In the genomic region with DNA sequence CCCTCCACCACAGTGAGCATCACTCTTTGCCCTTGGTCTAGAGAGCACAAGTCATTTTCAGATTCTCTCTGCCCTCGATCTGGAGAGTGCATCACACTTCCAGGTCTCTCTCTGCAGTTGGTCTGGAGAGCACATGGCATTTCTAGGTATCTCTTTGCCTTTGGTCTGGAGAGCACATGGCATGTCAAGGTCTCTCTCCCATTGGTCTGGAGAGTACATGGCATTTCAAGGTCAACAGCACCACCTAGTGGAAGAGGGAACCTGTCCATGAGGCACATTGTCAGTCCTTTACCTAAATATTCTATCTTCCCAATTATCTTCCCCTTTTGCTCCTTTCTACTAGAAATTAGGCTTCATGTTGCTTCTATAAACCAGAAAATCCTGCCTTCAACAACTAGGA, we compare ENCODE assay signal across 9 cellular contexts.
A peak's percentile ranks its signal among the peaks of the same experiment; 100 is the strongest.
DNase-seq lines count a peak whose midpoint lies in the region; ATAC-seq and TF ChIP-seq lines count a peak whose summit lies in the region.
"Had no signal": no experiment of that assay in that cellular context is flagged by ENCODE, and none has a peak within 500 bp of the region (broad histone marks: within the 10 kb centered on the region; RNA-seq: fewer than 3 reads in every experiment).

No MANE protein-coding gene starts in this region.

- H3K27me3 ChIP-seq in KMS-11 (ENCODE audit: insufficient read depth, low read depth) = no peaks in the 10 kb centered on the region

- no peak overlapping the region for H3K27ac Mint-ChIP-seq in WTC11
- H3K27ac Mint-ChIP-seq: activated naive CD8-positive, alpha-beta T cell treated with anti-CD3 and anti-CD28 coated beads, Interleukin-2, amount 10 ng/mL, durations not matched to agents 7 days and 5 days had no signal

- peak; percentile 0 for DNase-seq in NOMO-1 treated with DMSO at 0.1 percent for 48 hours (lab: John Stamatoyannopoulos, UW; ENCODE audit: unreplicated experiment)
- no peak for DNase-seq in NOMO-1 treated with dmso at 0.1 percent for 144 hours (lab: John Stamatoyannopoulos, UW; ENCODE audit: unreplicated experiment)
- peak; percentile 61 for DNase-seq in WTC11 (ENCODE audit: low spot score)
- DNase-seq in medulla oblongata (ENCODE audit: extremely low spot score) = peak; percentile 33
- DNase-seq in superior temporal gyrus (ENCODE audit: extremely low spot score) = no peak
- DNase-seq: activated naive CD8-positive, alpha-beta T cell treated with anti-CD3 and anti-CD28 coated beads, Interleukin-2, amount 10 ng/mL, durations not matched to agents 7 days and 5 days had no signal

- H3K27me3 Mint-ChIP-seq in WTC11 (ENCODE audit: low read depth) = peaks cover 22% of the 10 kb centered on the region
- H3K27me3 Mint-ChIP-seq: activated naive CD8-positive, alpha-beta T cell treated with anti-CD3 and anti-CD28 coated beads, Interleukin-2, amount 10 ng/mL, durations not matched to agents 7 days and 5 days had no signal

- H3K79me2 ChIP-seq in KMS-11 (ENCODE audit: insufficient read depth, low read depth) = no peaks in the 10 kb centered on the region

- H3K4me1 ChIP-seq in KMS-11 (ENCODE audit: low read depth, poor library complexity, severe bottlenecking) = no peaks in the 10 kb centered on the region

- peaks cover 31% of the 10 kb centered on the region for H3K36me3 Mint-ChIP-seq in WTC11
- H3K36me3 Mint-ChIP-seq: activated naive CD8-positive, alpha-beta T cell treated with anti-CD3 and anti-CD28 coated beads, Interleukin-2, amount 10 ng/mL, durations not matched to agents 7 days and 5 days had no signal

- no peaks in the 10 kb centered on the region for H3K36me3 ChIP-seq in KMS-11 (ENCODE audit: insufficient read depth)

- 0 out of 2 replicates have a peak overlapping the region, but pooled peaks have one; percentile 21 for H2AFZ ChIP-seq in KMS-11 (ENCODE audit: low read depth)

- peaks cover 44% of the 10 kb centered on the region for H3K9me3 Mint-ChIP-seq in WTC11

- H3K9ac ChIP-seq in KMS-11 = no peak overlapping the region

- peak; percentile 57 for TF ChIP-seq CTCF in KMS-11 (conservative IDR thresholded peaks at IDR 0.05; ENCODE audit: low read depth, low read length)
- TF ChIP-seq CTCF in WTC11 (IDR thresholded peaks at IDR 0.05) = peak; percentile 60

- no peak overlapping the region for H3K27ac ChIP-seq in KMS-11

- no peaks in the 10 kb centered on the region for H4K20me1 ChIP-seq in KMS-11 (ENCODE audit: insufficient read depth)

- POLR2A ChIA-PET in WTC11 (lab: Charles Lee) = no interaction called here

- H3K4me2 ChIP-seq in KMS-11 = no peak overlapping the region

- H3K4me3 Mint-ChIP-seq in WTC11 = no peak overlapping the region
- H3K4me3 Mint-ChIP-seq: activated naive CD8-positive, alpha-beta T cell treated with anti-CD3 and anti-CD28 coated beads, Interleukin-2, amount 10 ng/mL, durations not matched to agents 7 days and 5 days had no signal

- H3K4me1 Mint-ChIP-seq in WTC11 = no peaks in the 10 kb centered on the region
- H3K4me1 Mint-ChIP-seq: activated naive CD8-positive, alpha-beta T cell treated with anti-CD3 and anti-CD28 coated beads, Interleukin-2, amount 10 ng/mL, durations not matched to agents 7 days and 5 days had no signal

- peak; percentile 73 for ATAC-seq in GM21447 (IDR thresholded peaks at IDR 0.05; ENCODE audit: unreplicated experiment)
- ATAC-seq in WTC11 = peak; percentile 80
- ATAC-seq in GM18870 (IDR thresholded peaks at IDR 0.05; ENCODE audit: unreplicated experiment) = no peak

- CTCF ChIA-PET in WTC11 (lab: Charles Lee) = no interaction called here

- H3K4me3 ChIP-seq in KMS-11 (IDR thresholded peaks at IDR 0.05; ENCODE audit: insufficient read depth, low read depth, low read length) = no peak overlapping the region

TF ChIP-seq in WTC11, 78 proteins besides CTCF, POLR2A, EP300 and RAD21:
- TF ChIP-seq, protein P1, sequence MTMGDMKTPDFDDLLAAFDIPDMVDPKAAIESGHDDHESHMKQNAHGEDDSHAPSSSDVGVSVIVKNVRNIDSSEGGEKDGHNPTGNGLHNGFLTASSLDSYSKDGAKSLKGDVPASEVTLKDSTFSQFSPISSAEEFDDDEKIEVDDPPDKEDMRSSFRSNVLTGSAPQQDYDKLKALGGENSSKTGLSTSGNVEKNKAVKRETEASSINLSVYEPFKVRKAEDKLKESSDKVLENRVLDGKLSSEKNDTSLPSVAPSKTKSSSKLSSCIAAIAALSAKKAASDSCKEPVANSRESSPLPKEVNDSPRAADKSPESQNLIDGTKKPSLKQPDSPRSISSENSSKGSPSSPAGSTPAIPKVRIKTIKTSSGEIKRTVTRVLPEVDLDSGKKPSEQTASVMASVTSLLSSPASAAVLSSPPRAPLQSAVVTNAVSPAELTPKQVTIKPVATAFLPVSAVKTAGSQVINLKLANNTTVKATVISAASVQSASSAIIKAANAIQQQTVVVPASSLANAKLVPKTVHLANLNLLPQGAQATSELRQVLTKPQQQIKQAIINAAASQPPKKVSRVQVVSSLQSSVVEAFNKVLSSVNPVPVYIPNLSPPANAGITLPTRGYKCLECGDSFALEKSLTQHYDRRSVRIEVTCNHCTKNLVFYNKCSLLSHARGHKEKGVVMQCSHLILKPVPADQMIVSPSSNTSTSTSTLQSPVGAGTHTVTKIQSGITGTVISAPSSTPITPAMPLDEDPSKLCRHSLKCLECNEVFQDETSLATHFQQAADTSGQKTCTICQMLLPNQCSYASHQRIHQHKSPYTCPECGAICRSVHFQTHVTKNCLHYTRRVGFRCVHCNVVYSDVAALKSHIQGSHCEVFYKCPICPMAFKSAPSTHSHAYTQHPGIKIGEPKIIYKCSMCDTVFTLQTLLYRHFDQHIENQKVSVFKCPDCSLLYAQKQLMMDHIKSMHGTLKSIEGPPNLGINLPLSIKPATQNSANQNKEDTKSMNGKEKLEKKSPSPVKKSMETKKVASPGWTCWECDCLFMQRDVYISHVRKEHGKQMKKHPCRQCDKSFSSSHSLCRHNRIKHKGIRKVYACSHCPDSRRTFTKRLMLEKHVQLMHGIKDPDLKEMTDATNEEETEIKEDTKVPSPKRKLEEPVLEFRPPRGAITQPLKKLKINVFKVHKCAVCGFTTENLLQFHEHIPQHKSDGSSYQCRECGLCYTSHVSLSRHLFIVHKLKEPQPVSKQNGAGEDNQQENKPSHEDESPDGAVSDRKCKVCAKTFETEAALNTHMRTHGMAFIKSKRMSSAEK (CRISPR knock-in tag; IDR thresholded peaks at IDR 0.05; ENCODE audit: borderline replicate concordance) = 0 out of 2 replicates have a peak, but pooled peaks have one; percentile 45
- TF ChIP-seq, protein P2, sequence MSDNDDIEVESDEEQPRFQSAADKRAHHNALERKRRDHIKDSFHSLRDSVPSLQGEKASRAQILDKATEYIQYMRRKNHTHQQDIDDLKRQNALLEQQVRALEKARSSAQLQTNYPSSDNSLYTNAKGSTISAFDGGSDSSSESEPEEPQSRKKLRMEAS (CRISPR knock-in tag; IDR thresholded peaks at IDR 0.05) = peak; percentile 85
- TF ChIP-seq GABPB1 (CRISPR knock-in tag; IDR thresholded peaks at IDR 0.05) = no peak

Comparison
In these comparisons a context has a peak if more than half of its experiments do, and no peak if none do; other contexts are left out.
1. DNase-seq: peak in NOMO-1 treated with DMSO at 0.1 percent for 48 hours (single experiment), WTC11 (single experiment) and medulla oblongata (single experiment); none in NOMO-1 treated with dmso at 0.1 percent for 144 hours (single experiment) and superior temporal gyrus (single experiment).